ENCODE assay signal across 1 cellular context in genomic region chr19:1848399-1849131, GRCh38.
TF ChIP-seq lines count a peak whose summit lies in the region.

REXO1 (minus strand) TSS chr19:1848483; CDS start chr19:1848358, 125 bp downstream.

TF ChIP-seq in K562, 482 proteins besides CTCF, POLR2A, EP300 and RAD21 (continued from another document):
- TF ChIP-seq FOXP4 (CRISPR knock-in tag; IDR thresholded peaks at IDR 0.05; ENCODE audit: borderline replicate concordance) = no peak
- no peak for TF ChIP-seq HOXB6 (CRISPR knock-in tag; IDR thresholded peaks at IDR 0.05; ENCODE audit: borderline replicate concordance)
- no peak for TF ChIP-seq ZBTB43 (CRISPR knock-in tag; IDR thresholded peaks at IDR 0.05)
- TF ChIP-seq ZNF165 (CRISPR knock-in tag; IDR thresholded peaks at IDR 0.05; ENCODE audit: borderline replicate concordance) = no peak
- 0 out of 2 replicates have a peak, but pooled peaks have one; percentile 70 for TF ChIP-seq ERF (CRISPR knock-in tag; IDR thresholded peaks at IDR 0.05)
